Comparison of ENCODE assay signal across 19 cellular contexts in genomic region chr3:86418861-86419260, GRCh38.
"Had no signal": no experiment of that assay in that cellular context is flagged by ENCODE, and none has a peak within 500 bp of the region (broad histone marks: within the 10 kb centered on the region; RNA-seq: fewer than 3 reads in every experiment).

No MANE protein-coding gene starts in this region.

- DNase-seq: colonic mucosa; cortex of kidney; effector CD8-positive, alpha-beta T cell; effector memory CD8-positive, alpha-beta T cell; foreskin keratinocyte; heart left ventricle; hypothalamus; immature natural killer cell; left cardiac atrium; left lung; left ventricle myocardium superior; lower lobe of right lung; mesenchymal stem cell; mucosa of descending colon had no signal

- H3K4me2 ChIP-seq: hepatocyte had no signal

- H3K4me3 ChIP-seq: colonic mucosa, esophagus muscularis mucosa, gastroesophageal sphincter, heart left ventricle, hepatocyte, left lung, lower lobe of right lung, mucosa of descending colon had no signal

- H3K27ac Mint-ChIP-seq: dendritic cell treated with granulocyte-macrophage colony-stimulating factor and Interleukin-4, amounts not matched to agents 40 ng/mL and 50 ng/mL, for 4 days; effector memory CD8-positive, alpha-beta T cell; immature natural killer cell; mesothelial cell of epicardium had no signal

- H3K9me3 Mint-ChIP-seq: mesothelial cell of epicardium had no signal

- H3K36me3 Mint-ChIP-seq: immature natural killer cell, mesothelial cell of epicardium had no signal

- H3K79me2 ChIP-seq: hepatocyte had no signal

- H3K27me3 ChIP-seq: colonic mucosa, esophagus muscularis mucosa, foreskin keratinocyte, gastroesophageal sphincter, heart left ventricle, hepatocyte, left lung had no signal

- H3K9me3 ChIP-seq: colonic mucosa, esophagus muscularis mucosa, gastroesophageal sphincter, lower lobe of right lung, mucosa of descending colon had no signal

- H3K4me3 Mint-ChIP-seq: dendritic cell treated with granulocyte-macrophage colony-stimulating factor and Interleukin-4, amounts not matched to agents 40 ng/mL and 50 ng/mL, for 4 days; effector memory CD8-positive, alpha-beta T cell; immature natural killer cell; mesothelial cell of epicardium had no signal

- H3K4me1 Mint-ChIP-seq: immature natural killer cell had no signal

- H3K27me3 Mint-ChIP-seq: dendritic cell treated with granulocyte-macrophage colony-stimulating factor and Interleukin-4, amounts not matched to agents 40 ng/mL and 50 ng/mL, for 4 days; effector memory CD8-positive, alpha-beta T cell had no signal

- ATAC-seq: effector memory CD8-positive, alpha-beta T cell; foreskin keratinocyte; gastroesophageal sphincter; heart left ventricle; left cardiac atrium; left lung; left ventricle myocardium superior; lower lobe of right lung; mucosa of descending colon had no signal

- H3K36me3 ChIP-seq: colonic mucosa, esophagus muscularis mucosa, gastroesophageal sphincter, heart left ventricle, left lung, lower lobe of right lung had no signal

- H2AFZ ChIP-seq: hepatocyte had no signal

- H3K4me1 ChIP-seq: colonic mucosa, esophagus muscularis mucosa, foreskin keratinocyte, gastroesophageal sphincter, heart left ventricle, left lung, lower lobe of right lung had no signal

- H3K27ac ChIP-seq: colonic mucosa, esophagus muscularis mucosa, foreskin keratinocyte, gastroesophageal sphincter, heart left ventricle, hepatocyte, left lung, lower lobe of right lung had no signal
